ENCODE assay signal across 12 cellular contexts in genomic region chr11:76604652-76605241, GRCh38.
DNase-seq lines count a peak whose midpoint lies in the region; ATAC-seq and TF ChIP-seq lines count a peak whose summit lies in the region.
"Had no signal": no experiment of that assay in that cellular context is flagged by ENCODE, and none has a peak within 500 bp of the region (broad histone marks: within the 10 kb centered on the region; RNA-seq: fewer than 3 reads in every experiment).

No MANE protein-coding gene starts in this region.

- peaks cover 4% of the 10 kb centered on the region for H3K4me1 ChIP-seq in neural progenitor cell

- H3K36me3 ChIP-seq in neural progenitor cell: no peaks in the 10 kb centered on the region

- peak overlapping the region; percentile 17 for H2AFZ ChIP-seq in neural progenitor cell (replicated peaks)

- DNase-seq in AG08396 (ENCODE audit: low spot score): peak; percentile 80
- peak; percentile 98 for DNase-seq in RPMI7951 (ENCODE audit: low read depth)
- DNase-seq in foreskin melanocyte: peak; percentile 38
- DNase-seq in neural progenitor cell (ENCODE audit: low spot score): no peak
- no peak for DNase-seq in dermis blood vessel endothelial cell
- no peak for DNase-seq in activated naive CD4-positive, alpha-beta T cell treated with anti-CD3 and anti-CD28 coated beads, Interleukin-2, amount 10 ng/mL, durations not matched to agents 7 days and 5 days
- no peak for DNase-seq in SIG-M5 (lab: John Stamatoyannopoulos, UW)
- DNase-seq: activated T-cell treated with anti-CD3 and anti-CD28 coated beads for 4 hours, NCI-H526 had no signal

- H3K4me2 ChIP-seq in neural progenitor cell: no peak overlapping the region

- H3K36me3 Mint-ChIP-seq in neural progenitor cell: peaks cover 3% of the 10 kb centered on the region
- H3K36me3 Mint-ChIP-seq in activated naive CD4-positive, alpha-beta T cell treated with anti-CD3 and anti-CD28 coated beads, Interleukin-2, amount 10 ng/mL, durations not matched to agents 7 days and 5 days: no peaks in the 10 kb centered on the region

- no peaks in the 10 kb centered on the region for H3K27me3 ChIP-seq in neural progenitor cell

- peaks cover 16% of the 10 kb centered on the region for H3K9me3 Mint-ChIP-seq in neural progenitor cell
- no peaks in the 10 kb centered on the region for H3K9me3 Mint-ChIP-seq in activated naive CD4-positive, alpha-beta T cell treated with anti-CD3 and anti-CD28 coated beads, Interleukin-2, amount 10 ng/mL, durations not matched to agents 7 days and 5 days
- H3K9me3 Mint-ChIP-seq: T-helper 1 cell treated with Interleukin-12 subunit alpha and Interleukin-12 subunit beta and Interleukin-4 antibody, amounts not matched to agents 30 μg/mL and 1 μg/mL, for 36 hours had no signal

- H3K27me3 Mint-ChIP-seq in neural progenitor cell (ENCODE audit: insufficient read depth, low read depth): peaks cover 7% of the 10 kb centered on the region
- H3K27me3 Mint-ChIP-seq in activated naive CD4-positive, alpha-beta T cell treated with anti-CD3 and anti-CD28 coated beads, Interleukin-2, amount 10 ng/mL, durations not matched to agents 7 days and 5 days: peaks cover 33% of the 10 kb centered on the region

- no peak overlapping the region for H3K4me3 Mint-ChIP-seq in neural progenitor cell
- H3K4me3 Mint-ChIP-seq in activated naive CD4-positive, alpha-beta T cell treated with anti-CD3 and anti-CD28 coated beads, Interleukin-2, amount 10 ng/mL, durations not matched to agents 7 days and 5 days: no peak overlapping the region
- H3K4me3 Mint-ChIP-seq: B cell; T-helper 1 cell treated with Interleukin-12 subunit alpha and Interleukin-12 subunit beta and Interleukin-4 antibody, amounts not matched to agents 30 μg/mL and 1 μg/mL, for 36 hours had no signal

- peaks cover 4% of the 10 kb centered on the region for H3F3A ChIP-seq in neural progenitor cell (ENCODE audit: low read depth)

- H3K27ac Mint-ChIP-seq in neural progenitor cell: peak overlapping the region; percentile 72
- no peak overlapping the region for H3K27ac Mint-ChIP-seq in activated naive CD4-positive, alpha-beta T cell treated with anti-CD3 and anti-CD28 coated beads, Interleukin-2, amount 10 ng/mL, durations not matched to agents 7 days and 5 days
- H3K27ac Mint-ChIP-seq: B cell; T-helper 1 cell treated with Interleukin-12 subunit alpha and Interleukin-12 subunit beta and Interleukin-4 antibody, amounts not matched to agents 30 μg/mL and 1 μg/mL, for 36 hours had no signal

- no peak for TF ChIP-seq CTCF in neural progenitor cell (IDR thresholded peaks at IDR 0.05)

- no peak overlapping the region for H3K27ac ChIP-seq in neural progenitor cell

- H3K4me1 Mint-ChIP-seq in neural progenitor cell: peaks cover 3% of the 10 kb centered on the region
- H3K4me1 Mint-ChIP-seq in activated naive CD4-positive, alpha-beta T cell treated with anti-CD3 and anti-CD28 coated beads, Interleukin-2, amount 10 ng/mL, durations not matched to agents 7 days and 5 days: peaks cover under 1% of the 10 kb centered on the region

- H4K20me1 ChIP-seq in neural progenitor cell (ENCODE audit: low read depth): no peaks in the 10 kb centered on the region

- H3K4me3 ChIP-seq in neural progenitor cell: no peak overlapping the region

- no peak for ATAC-seq in GM21786 (IDR thresholded peaks at IDR 0.05; ENCODE audit: unreplicated experiment)

- no peaks in the 10 kb centered on the region for H3K9me3 ChIP-seq in neural progenitor cell (ENCODE audit: low read depth)

- no peak overlapping the region for H3K9ac ChIP-seq in neural progenitor cell

- CTCF ChIA-PET in activated naive CD4-positive, alpha-beta T cell treated with anti-CD3 and anti-CD28 coated beads, Interleukin-2, amount 10 ng/mL, durations not matched to agents 7 days and 5 days (lab: Charles Lee): no interaction called here

- H3K79me2 ChIP-seq in neural progenitor cell (ENCODE audit: low read depth): no peaks in the 10 kb centered on the region

Comparison
In these comparisons a context has a peak if more than half of its experiments do, and no peak if none do; other contexts are left out.
1. DNase-seq: peak in AG08396 (single experiment), RPMI7951 (single experiment) and foreskin melanocyte (single experiment); none in neural progenitor cell (single experiment), dermis blood vessel endothelial cell (single experiment), activated naive CD4-positive, alpha-beta T cell treated with anti-CD3 and anti-CD28 coated beads, Interleukin-2, amount 10 ng/mL, durations not matched to agents 7 days and 5 days (single experiment) and SIG-M5 (single experiment).